In genomic region chr1:117059678-117060440, GRCh38 we compare ENCODE assay signal across 8 cellular contexts. TPM values are rescaled to one million over a fixed set of nuclear protein-coding genes. Genes with fewer than 3 reads are reported as not detected.
DNase-seq lines count a peak whose midpoint lies in the region; ATAC-seq, FAIRE-seq and TF ChIP-seq lines count a peak whose summit lies in the region.

Gene TTF2, plus strand, starts transcription at chr1:117060326. Its CDS starts 21 bp downstream, at chr1:117060347.

- FAIRE-seq in G401.6 (lab: Jason Lieb, UNC): peak; percentile 99

- no peak within 1 kb of the TSS for H3K4me3 Mint-ChIP-seq in neural progenitor cell

- no peaks in the 10 kb centered on the region for H3K27me3 Mint-ChIP-seq in neural progenitor cell (ENCODE audit: insufficient read depth, low read depth)

- peaks cover 15% of the 10 kb centered on the region for H3K4me1 Mint-ChIP-seq in neural progenitor cell

- DNase-seq in HCEC 1CT (peak; percentile 99), MM.1S (peak; percentile 95), SHP77 treated with DMSO at 0.1 percent for 48 hours (lab: John Stamatoyannopoulos, UW) (peak; percentile 99), foreskin keratinocyte (peak; percentile 97 to 99), neural progenitor cell (ENCODE audit: low spot score) (peak; percentile 97), stromal cell of bone marrow (ENCODE audit: low read depth) (peak; percentile 98)
- DNase-seq in activated effector memory CD4-positive, alpha-beta T cell treated with anti-CD3 and anti-CD28 coated beads, Interleukin-2, amount 50 U/mL, for 16 hours: peak; percentile 98

- peak within 1 kb of the TSS; percentile 93 for H3K27ac ChIP-seq in MM.1S (ENCODE audit: low read length)
- H3K27ac ChIP-seq in foreskin keratinocyte: peak within 1 kb of the TSS; percentile 95
- H3K27ac ChIP-seq in neural progenitor cell: peak within 1 kb of the TSS; percentile 65

- H4K20me1 ChIP-seq in MM.1S (ENCODE audit: insufficient read depth, low read length): no peaks in the 10 kb centered on the region
- H4K20me1 ChIP-seq in neural progenitor cell (ENCODE audit: low read depth): no peaks in the 10 kb centered on the region

- H2AFZ ChIP-seq in MM.1S (ENCODE audit: low read length) (peak within 1 kb of the TSS; percentile 70), neural progenitor cell (replicated peaks) (peak within 1 kb of the TSS; percentile 83)

- H3K4me2 ChIP-seq in MM.1S (ENCODE audit: low read depth, low read length) (peak within 1 kb of the TSS; percentile 66), neural progenitor cell (peak within 1 kb of the TSS; percentile 99)

- no peaks in the 10 kb centered on the region for H3K9me2 ChIP-seq in MM.1S (replicated peaks; ENCODE audit: insufficient read depth, low read length)

- H3K36me3 Mint-ChIP-seq in neural progenitor cell: no peaks in the 10 kb centered on the region

- peak within 1 kb of the TSS; percentile 88 for H3K9ac ChIP-seq in MM.1S (ENCODE audit: low read length)
- H3K9ac ChIP-seq in neural progenitor cell: peak within 1 kb of the TSS; percentile 34

- H3K79me2 ChIP-seq in MM.1S (ENCODE audit: low read length): peaks cover 26% of the 10 kb centered on the region
- H3K79me2 ChIP-seq in neural progenitor cell (ENCODE audit: low read depth): peaks cover 17% of the 10 kb centered on the region

- H3K4me1 ChIP-seq in MM.1S (ENCODE audit: low read length) (0 out of 2 replicates have a peak, but pooled peaks cover 6% of the 10 kb centered on the region), foreskin keratinocyte (peaks cover 20% of the 10 kb centered on the region), neural progenitor cell (peaks cover 5% of the 10 kb centered on the region)

- H3K9me3 ChIP-seq in MM.1S (replicated peaks; ENCODE audit: insufficient read depth, low read length): no peaks in the 10 kb centered on the region
- H3K9me3 ChIP-seq in neural progenitor cell (ENCODE audit: low read depth): no peaks in the 10 kb centered on the region

- TF ChIP-seq CTCF in MM.1S (IDR thresholded peaks at IDR 0.05; ENCODE audit: low read length) (no peak), foreskin keratinocyte (conservative IDR thresholded peaks at IDR 0.05) (peak; percentile 58), neural progenitor cell (IDR thresholded peaks at IDR 0.05) (peak; percentile 36)

- H3K27me3 ChIP-seq in MM.1S (replicated peaks; ENCODE audit: insufficient read depth, low read length) (no peaks in the 10 kb centered on the region), foreskin keratinocyte (no peaks in the 10 kb centered on the region), neural progenitor cell (no peaks in the 10 kb centered on the region)

- H3K4me3 ChIP-seq in MM.1S (ENCODE audit: low read length) (peak within 1 kb of the TSS; percentile 89), neural progenitor cell (peak within 1 kb of the TSS; percentile 61)

- ATAC-seq in foreskin keratinocyte: peak; percentile 93

- H3K36me3 ChIP-seq in MM.1S (replicated peaks; ENCODE audit: insufficient read depth, low read length) (no peaks in the 10 kb centered on the region), neural progenitor cell (no peaks in the 10 kb centered on the region)

- H3K9me3 Mint-ChIP-seq in neural progenitor cell: no peaks in the 10 kb centered on the region

- peak within 1 kb of the TSS; percentile 76 for H3K27ac Mint-ChIP-seq in neural progenitor cell

- peaks cover 12% of the 10 kb centered on the region; the same call in 1 of the 2 replicates for H3F3A ChIP-seq in MM.1S (ENCODE audit: insufficient read depth, low read length)
- peaks cover 19% of the 10 kb centered on the region for H3F3A ChIP-seq in neural progenitor cell (ENCODE audit: low read depth)

RNA-seq across cellular contexts. Expression of gene TTF2, which starts in this region (rescaled TPM):
- total RNA-seq in foreskin keratinocyte: 36.4 and 46.3 TPM in 2 replicates
- polyA plus RNA-seq in foreskin keratinocyte: 10.4 and 15.0 TPM in 2 replicates
- total RNA-seq in neural progenitor cell (ENCODE audit: low replicate concordance): 36.1 and 38.2 TPM in 2 replicates

Comparison
In these comparisons a context has a peak if more than half of its experiments do, and no peak if none do; other contexts are left out.
1. Peak in every context shown above with its lines: DNase-seq, ATAC-seq, H3K4me3 ChIP-seq and H3K27ac ChIP-seq.